In genomic region chr17:16081507-16082087, GRCh38 we compare ENCODE assay signal across 1 cellular context.
TF ChIP-seq lines count a peak whose summit lies in the region.

No MANE protein-coding gene starts in this region.

TF ChIP-seq in HepG2, 621 proteins besides CTCF, POLR2A, EP300 and RAD21 (continued from another document):
- TF ChIP-seq ZBTB37 (CRISPR knock-in tag; IDR thresholded peaks at IDR 0.05) (peak; percentile 27; the same call in 1 of the 2 replicates), SOX6 (IDR thresholded peaks at IDR 0.05) (no peak), SOX6 (CRISPR knock-in tag; IDR thresholded peaks at IDR 0.05) (peak; percentile 60; the same call in 1 of the 2 replicates), ZNF580 (CRISPR knock-in tag; IDR thresholded peaks at IDR 0.05; ENCODE audit: borderline replicate concordance, low read depth) (no peak), ZBED4 (CRISPR knock-in tag; IDR thresholded peaks at IDR 0.05; ENCODE audit: borderline replicate concordance) (no peak)
TF ChIP-seq in HepG2: peak in this region for 17.
